8 cellular contexts compared by ENCODE assay signal in genomic region chr12:51568271-51569032, GRCh38. TPM values are rescaled to one million over a fixed set of nuclear protein-coding genes. Genes with fewer than 3 reads are reported as not detected.
DNase-seq lines count a peak whose midpoint lies in the region; ATAC-seq and TF ChIP-seq lines count a peak whose summit lies in the region.
"Not testable (repeated sequence)": the region's sequence is repeated elsewhere in the genome, so short reads cannot be mapped to it uniquely, and the experiment has no call there.

No MANE protein-coding gene starts in this region.

- not testable (repeated sequence) for H4K20me1 ChIP-seq in HCT116 (ENCODE audit: insufficient read depth)

- POLR2A ChIA-PET in HCT116 (lab: Charles Lee): not testable (repeated sequence)

- not testable (repeated sequence) for DNase-seq in HCT116 (ENCODE audit: low read depth, low spot score); LNCaP clone FGC (ENCODE audit: low read depth); RWPE2 (ENCODE audit: low spot score); endodermal cell; nephron progenitor cell; type B pancreatic cell (ENCODE audit: extremely low spot score, unreplicated experiment)

- not testable (repeated sequence) for H3K9me3 ChIP-seq in ES-I3 (ENCODE audit: control insufficient read depth, insufficient read depth, low read length); HCT116 (ENCODE audit: control insufficient read depth in 1 of 2, insufficient read depth in 1 of 2, low read depth in 1 of 2, low read length in 2 of 2); RWPE2 (ENCODE audit: severe bottlenecking); endodermal cell (ENCODE audit: control insufficient read depth, low read length)

- H3K4me1 Mint-ChIP-seq in endodermal cell; nephron progenitor cell; type B pancreatic cell (ENCODE audit: unreplicated experiment): not testable (repeated sequence)

- not testable (repeated sequence) for H2AFZ ChIP-seq in HCT116 (ENCODE audit: low read depth, low read length, poor library complexity, severe bottlenecking)

- not testable (repeated sequence) for H3K9me2 ChIP-seq in HCT116 (ENCODE audit: insufficient read depth)

- H3K9ac ChIP-seq in ES-I3 (ENCODE audit: low read depth, low read length): peak overlapping the region; percentile 28; the same call in 1 of the 2 replicates
- H3K9ac ChIP-seq in HCT116 (ENCODE audit: low read length); endodermal cell (ENCODE audit: extremely low read depth, low read length, poor library complexity, severe bottlenecking): not testable (repeated sequence)

- H3K79me2 ChIP-seq in HCT116 (ENCODE audit: insufficient read depth, low read length): not testable (repeated sequence)

- H3K4me1 ChIP-seq in ES-I3 (ENCODE audit: insufficient read depth, low read length); HCT116 (ENCODE audit: control insufficient read depth in 1 of 2, insufficient read depth in 2 of 2, low read length in 2 of 2); RWPE2 (ENCODE audit: insufficient read depth, poor library complexity, severe bottlenecking); endodermal cell (ENCODE audit: control insufficient read depth, insufficient read depth, low read length): not testable (repeated sequence)

- 64 to 100% methylated on average over 1 to 3 of the region's 28 CpGs for WGBS in endodermal cell (ENCODE audit: insufficient coverage in 1 of 2, insufficient read length in 1 of 2), 2 experiments

- TF ChIP-seq POLR2A in HCT116 (IDR thresholded peaks at IDR 0.05; ENCODE audit: borderline replicate concordance, extremely low read depth, insufficient read depth, insufficient read length): not testable (repeated sequence)

- intact Hi-C loops in HCT116 (cut with micrococcal nuclease): not testable (repeated sequence)

- not testable (repeated sequence) for TF ChIP-seq RAD21 in HCT116 (IDR thresholded peaks at IDR 0.05; ENCODE audit: low read depth)

- H3K4me3 Mint-ChIP-seq in endodermal cell: peak overlapping the region; percentile 45
- peak overlapping the region; percentile 55 for H3K4me3 Mint-ChIP-seq in nephron progenitor cell
- H3K4me3 Mint-ChIP-seq in type B pancreatic cell: peak overlapping the region; percentile 45

- TF ChIP-seq CTCF in 22Rv1 (IDR thresholded peaks at IDR 0.05); HCT116 (IDR thresholded peaks at IDR 0.05 in 2 of 3, conservative IDR thresholded peaks at IDR 0.05 in 1 of 3; ENCODE audit: borderline replicate concordance in 1 of 3, insufficient read depth in 1 of 3, low read depth in 2 of 3, low read length in 2 of 3); LNCaP clone FGC (IDR thresholded peaks at IDR 0.05; ENCODE audit: control insufficient read depth, extremely low read depth, insufficient read depth); RWPE2 (IDR thresholded peaks at IDR 0.05; ENCODE audit: poor library complexity, severe bottlenecking); endodermal cell (conservative IDR thresholded peaks at IDR 0.05); nephron progenitor cell (IDR thresholded peaks at IDR 0.05); type B pancreatic cell (conservative IDR thresholded peaks at IDR 0.05): not testable (repeated sequence)

- ATAC-seq in HCT116: peak; percentile 66
- ATAC-seq in RWPE2 (ENCODE audit: low read depth): not testable (repeated sequence)

- not testable (repeated sequence) for H3K27me3 Mint-ChIP-seq in endodermal cell (ENCODE audit: insufficient read depth); nephron progenitor cell (ENCODE audit: low read depth, poor library complexity); type B pancreatic cell

- H3K4me2 ChIP-seq in HCT116 (ENCODE audit: low read length): peak overlapping the region; percentile 14; the same call in 1 of the 2 replicates

- H3K9me3 Mint-ChIP-seq in endodermal cell (peaks cover 26% of the 10 kb centered on the region), nephron progenitor cell (peaks cover 28% of the 10 kb centered on the region)
- not testable (repeated sequence) for H3K9me3 Mint-ChIP-seq in type B pancreatic cell

- CTCF ChIA-PET in HCT116 (lab: Charles Lee): not testable (repeated sequence)

- not testable (repeated sequence) for BruUV-seq in HCT116 (replicated peaks; lab: Mats Ljungman, UMichigan)

- not testable (repeated sequence) for H3K27me3 ChIP-seq in HCT116 (ENCODE audit: insufficient read depth, low read length); RWPE2 (ENCODE audit: insufficient read depth, poor library complexity, severe bottlenecking); endodermal cell (ENCODE audit: control insufficient read depth, insufficient read depth, low read length, poor library complexity, severe bottlenecking)

- H3K36me3 Mint-ChIP-seq in endodermal cell (ENCODE audit: low read depth); nephron progenitor cell (ENCODE audit: low read depth); type B pancreatic cell: not testable (repeated sequence)

- RAD21 ChIA-PET in HCT116 (lab: Charles Lee; ENCODE audit: low non-redundant PET in 1 of 2, low total read pairs in 2 of 2, uncharacterized antibody in 2 of 2, unreplicated experiment in 2 of 2): not testable (repeated sequence)

- H3K4me3 ChIP-seq in HCT116 (replicated peaks in 1 of 2; ENCODE audit: low read depth in 1 of 2, low read length in 2 of 2): peak overlapping the region; percentile 34 to 35
- H3K4me3 ChIP-seq in LNCaP clone FGC (ENCODE audit: low read depth, low read length): peak overlapping the region; percentile 36
- H3K4me3 ChIP-seq in RWPE2 (ENCODE audit: severe bottlenecking): peak overlapping the region; percentile 35
- not testable (repeated sequence) for H3K4me3 ChIP-seq in endodermal cell (ENCODE audit: low read length)

- H3K27ac ChIP-seq in 22Rv1: peak overlapping the region; percentile 62
- H3K27ac ChIP-seq in HCT116 (ENCODE audit: low read depth, low read length): peak overlapping the region; percentile 45
- H3K27ac ChIP-seq in RWPE2 (ENCODE audit: poor library complexity, severe bottlenecking): peak overlapping the region; percentile 65
- not testable (repeated sequence) for H3K27ac ChIP-seq in endodermal cell (ENCODE audit: low read depth, low read length)

- H3K27ac Mint-ChIP-seq in endodermal cell (peak overlapping the region; percentile 21), type B pancreatic cell (peak overlapping the region; percentile 67)
- not testable (repeated sequence) for H3K27ac Mint-ChIP-seq in nephron progenitor cell

- H3K36me3 ChIP-seq in ES-I3 (ENCODE audit: insufficient read depth, low read length); HCT116 (ENCODE audit: control insufficient read depth in 1 of 2, insufficient read depth in 2 of 2, low read length in 2 of 2); RWPE2 (ENCODE audit: low read depth); endodermal cell (ENCODE audit: control insufficient read depth, insufficient read depth, low read length): not testable (repeated sequence)

TF ChIP-seq in HCT116, 20 proteins besides CTCF, POLR2A, EP300 and RAD21:
- peak; percentile 26; the same call in 1 of the 2 replicates for TF ChIP-seq EGR1 (IDR thresholded peaks at IDR 0.05; ENCODE audit: low read depth)
TF ChIP-seq in HCT116: peak in this region for 1; not testable (repeated sequence) for 19.

RNA-seq across cellular contexts. Expression of gene SCN8A, which starts 22.6 kb away (rescaled TPM):
- total RNA-seq in HCT116 (2021; ENCODE audit: unreplicated experiment) (7.1 TPM), endodermal cell (1 to 10 TPM; 9.5 to 9.7 TPM), type B pancreatic cell (ENCODE audit: low replicate concordance) (2.6 and 3.9 TPM in 2 replicates)
- 3.8 and 5.7 TPM in 2 replicates for polyA plus RNA-seq in HCT116 (2012)
- polyA plus RNA-seq in endodermal cell (2013, experiment 1 of 2): 6.6 TPM
- 6.5 TPM for polyA plus RNA-seq in endodermal cell (2013, experiment 2 of 2)
